Comparison of ENCODE assay signal across 1 cellular context in the genomic region with DNA sequence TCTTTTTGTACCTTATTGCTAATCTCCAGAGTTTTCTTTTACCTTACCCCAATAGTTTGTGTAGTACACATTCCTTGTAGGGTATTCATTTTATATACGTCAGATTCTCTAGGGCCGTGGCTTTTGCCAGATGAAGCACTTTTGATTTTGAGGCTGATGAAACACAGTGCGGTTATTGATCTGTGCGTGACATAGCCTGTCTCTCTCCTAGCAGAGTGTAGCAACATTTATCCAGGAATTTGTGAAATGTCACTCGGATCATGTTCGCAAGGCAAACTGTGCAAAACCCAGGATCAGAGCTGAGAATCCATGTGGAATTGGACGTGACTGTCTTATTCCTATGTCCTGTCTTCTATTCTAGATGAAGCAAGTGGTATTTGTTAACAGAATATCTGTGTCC.
TF ChIP-seq lines count a peak whose summit lies in the region.

No MANE protein-coding gene starts in this region.

TF ChIP-seq in GM23338, 12 proteins besides CTCF, POLR2A, EP300 and RAD21 (continued from another document):
- TF ChIP-seq REST (IDR thresholded peaks at IDR 0.05; ENCODE audit: unreplicated experiment) (no peak), EZH2phosphoT487 (IDR thresholded peaks at IDR 0.05; ENCODE audit: unreplicated experiment) (no peak), ZNF114 (CRISPR knock-in tag; IDR thresholded peaks at IDR 0.05) (no peak), NANOG (IDR thresholded peaks at IDR 0.05; ENCODE audit: borderline replicate concordance) (no peak), ZNF331 (CRISPR knock-in tag; IDR thresholded peaks at IDR 0.05; ENCODE audit: low read depth) (no peak), EZH2 (IDR thresholded peaks at IDR 0.05; ENCODE audit: low read depth, unreplicated experiment) (no peak), POLR2AphosphoS5 (IDR thresholded peaks at IDR 0.05; ENCODE audit: low read depth) (no peak), STAT1 (IDR thresholded peaks at IDR 0.05; ENCODE audit: unreplicated experiment) (no peak)
- TF ChIP-seq, protein P1, sequence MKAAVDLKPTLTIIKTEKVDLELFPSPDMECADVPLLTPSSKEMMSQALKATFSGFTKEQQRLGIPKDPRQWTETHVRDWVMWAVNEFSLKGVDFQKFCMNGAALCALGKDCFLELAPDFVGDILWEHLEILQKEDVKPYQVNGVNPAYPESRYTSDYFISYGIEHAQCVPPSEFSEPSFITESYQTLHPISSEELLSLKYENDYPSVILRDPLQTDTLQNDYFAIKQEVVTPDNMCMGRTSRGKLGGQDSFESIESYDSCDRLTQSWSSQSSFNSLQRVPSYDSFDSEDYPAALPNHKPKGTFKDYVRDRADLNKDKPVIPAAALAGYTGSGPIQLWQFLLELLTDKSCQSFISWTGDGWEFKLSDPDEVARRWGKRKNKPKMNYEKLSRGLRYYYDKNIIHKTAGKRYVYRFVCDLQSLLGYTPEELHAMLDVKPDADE (IDR thresholded peaks at IDR 0.05): no peak
- TF ChIP-seq, protein P2, sequence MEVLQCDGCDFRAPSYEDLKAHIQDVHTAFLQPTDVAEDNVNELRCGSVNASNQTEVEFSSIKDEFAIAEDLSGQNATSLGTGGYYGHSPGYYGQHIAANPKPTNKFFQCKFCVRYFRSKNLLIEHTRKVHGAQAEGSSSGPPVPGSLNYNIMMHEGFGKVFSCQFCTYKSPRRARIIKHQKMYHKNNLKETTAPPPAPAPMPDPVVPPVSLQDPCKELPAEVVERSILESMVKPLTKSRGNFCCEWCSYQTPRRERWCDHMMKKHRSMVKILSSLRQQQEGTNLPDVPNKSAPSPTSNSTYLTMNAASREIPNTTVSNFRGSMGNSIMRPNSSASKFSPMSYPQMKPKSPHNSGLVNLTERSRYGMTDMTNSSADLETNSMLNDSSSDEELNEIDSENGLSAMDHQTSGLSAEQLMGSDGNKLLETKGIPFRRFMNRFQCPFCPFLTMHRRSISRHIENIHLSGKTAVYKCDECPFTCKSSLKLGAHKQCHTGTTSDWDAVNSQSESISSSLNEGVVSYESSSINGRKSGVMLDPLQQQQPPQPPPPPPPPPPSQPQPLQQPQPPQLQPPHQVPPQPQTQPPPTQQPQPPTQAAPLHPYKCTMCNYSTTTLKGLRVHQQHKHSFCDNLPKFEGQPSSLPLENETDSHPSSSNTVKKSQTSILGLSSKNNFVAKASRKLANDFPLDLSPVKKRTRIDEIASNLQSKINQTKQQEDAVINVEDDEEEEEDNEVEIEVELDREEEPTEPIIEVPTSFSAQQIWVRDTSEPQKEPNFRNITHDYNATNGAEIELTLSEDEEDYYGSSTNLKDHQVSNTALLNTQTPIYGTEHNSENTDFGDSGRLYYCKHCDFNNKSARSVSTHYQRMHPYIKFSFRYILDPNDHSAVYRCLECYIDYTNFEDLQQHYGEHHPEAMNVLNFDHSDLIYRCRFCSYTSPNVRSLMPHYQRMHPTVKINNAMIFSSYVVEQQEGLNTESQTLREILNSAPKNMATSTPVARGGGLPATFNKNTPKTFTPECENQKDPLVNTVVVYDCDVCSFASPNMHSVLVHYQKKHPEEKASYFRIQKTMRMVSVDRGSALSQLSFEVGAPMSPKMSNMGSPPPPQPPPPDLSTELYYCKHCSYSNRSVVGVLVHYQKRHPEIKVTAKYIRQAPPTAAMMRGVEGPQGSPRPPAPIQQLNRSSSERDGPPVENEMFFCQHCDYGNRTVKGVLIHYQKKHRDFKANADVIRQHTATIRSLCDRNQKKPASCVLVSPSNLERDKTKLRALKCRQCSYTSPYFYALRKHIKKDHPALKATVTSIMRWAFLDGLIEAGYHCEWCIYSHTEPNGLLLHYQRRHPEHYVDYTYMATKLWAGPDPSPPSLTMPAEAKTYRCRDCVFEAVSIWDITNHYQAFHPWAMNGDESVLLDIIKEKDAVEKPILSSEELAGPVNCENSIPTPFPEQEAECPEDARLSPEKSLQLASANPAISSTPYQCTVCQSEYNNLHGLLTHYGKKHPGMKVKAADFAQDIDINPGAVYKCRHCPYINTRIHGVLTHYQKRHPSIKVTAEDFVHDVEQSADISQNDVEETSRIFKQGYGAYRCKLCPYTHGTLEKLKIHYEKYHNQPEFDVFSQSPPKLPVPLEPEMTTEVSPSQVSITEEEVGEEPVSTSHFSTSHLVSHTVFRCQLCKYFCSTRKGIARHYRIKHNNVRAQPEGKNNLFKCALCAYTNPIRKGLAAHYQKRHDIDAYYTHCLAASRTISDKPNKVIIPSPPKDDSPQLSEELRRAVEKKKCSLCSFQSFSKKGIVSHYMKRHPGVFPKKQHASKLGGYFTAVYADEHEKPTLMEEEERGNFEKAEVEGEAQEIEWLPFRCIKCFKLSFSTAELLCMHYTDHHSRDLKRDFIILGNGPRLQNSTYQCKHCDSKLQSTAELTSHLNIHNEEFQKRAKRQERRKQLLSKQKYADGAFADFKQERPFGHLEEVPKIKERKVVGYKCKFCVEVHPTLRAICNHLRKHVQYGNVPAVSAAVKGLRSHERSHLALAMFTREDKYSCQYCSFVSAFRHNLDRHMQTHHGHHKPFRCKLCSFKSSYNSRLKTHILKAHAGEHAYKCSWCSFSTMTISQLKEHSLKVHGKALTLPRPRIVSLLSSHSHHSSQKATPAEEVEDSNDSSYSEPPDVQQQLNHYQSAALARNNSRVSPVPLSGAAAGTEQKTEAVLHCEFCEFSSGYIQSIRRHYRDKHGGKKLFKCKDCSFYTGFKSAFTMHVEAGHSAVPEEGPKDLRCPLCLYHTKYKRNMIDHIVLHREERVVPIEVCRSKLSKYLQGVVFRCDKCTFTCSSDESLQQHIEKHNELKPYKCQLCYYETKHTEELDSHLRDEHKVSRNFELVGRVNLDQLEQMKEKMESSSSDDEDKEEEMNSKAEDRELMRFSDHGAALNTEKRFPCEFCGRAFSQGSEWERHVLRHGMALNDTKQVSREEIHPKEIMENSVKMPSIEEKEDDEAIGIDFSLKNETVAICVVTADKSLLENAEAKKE (CRISPR knock-in tag; IDR thresholded peaks at IDR 0.05): no peak
